ENCODE assay signal across 15 cellular contexts in the genomic region with DNA sequence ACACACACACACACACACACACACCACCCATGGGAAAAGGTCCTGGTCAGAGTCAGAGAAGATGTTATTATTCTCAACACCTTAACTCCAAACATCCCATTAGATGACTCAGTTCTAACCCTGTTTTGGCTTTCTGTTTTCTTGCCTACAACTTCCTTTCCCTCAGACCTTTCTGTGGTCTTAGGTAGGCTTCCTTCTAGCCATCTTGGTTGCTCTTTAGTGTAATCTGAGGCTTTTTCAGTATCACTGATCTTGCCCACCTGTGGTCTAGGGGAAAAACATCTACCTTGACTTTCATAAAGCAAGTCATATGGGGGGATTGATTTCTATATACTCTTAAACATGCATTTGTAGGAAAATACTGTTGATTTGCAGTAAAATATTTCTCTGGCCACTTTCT. TPM values are rescaled to one million over a fixed set of nuclear protein-coding genes. Genes with fewer than 3 reads are reported as not detected.
DNase-seq lines count a peak whose midpoint lies in the region; ATAC-seq and TF ChIP-seq lines count a peak whose summit lies in the region.
"Had no signal": no experiment of that assay in that cellular context is flagged by ENCODE, and none has a peak within 500 bp of the region (broad histone marks: within the 10 kb centered on the region; RNA-seq: fewer than 3 reads in every experiment).

No MANE protein-coding gene starts in this region.

- DNase-seq in GM20000 (ENCODE audit: low spot score): peak; percentile 7
- peak; percentile 5 for DNase-seq in M059J (ENCODE audit: low read depth)
- DNase-seq in NCI-H510A (lab: John Stamatoyannopoulos, UW): no peak
- no peak for DNase-seq in stimulated activated naive CD4-positive, alpha-beta T cell (lab: John Stamatoyannopoulos, UW)
- no peak for DNase-seq in activated gamma-delta T cell treated with Interleukin-2 at 50 U/mL for 16 hours
- no peak for DNase-seq in COLO668 (lab: John Stamatoyannopoulos, UW; ENCODE audit: unreplicated experiment)
- DNase-seq: activated CD8-positive, alpha-beta memory T cell treated with anti-CD3 and anti-CD28 coated beads, Interleukin-2, amount 50 U/mL, for 48 hours; erythroblast; GM23248; mesendoderm; NCI-H2029; stimulated activated CD4-positive, alpha-beta T cell treated with anti-CD3 and anti-CD28 coated beads, Interleukin-2, amount 100 ng/mL, for 48 hours had no signal

- TF ChIP-seq CTCF in GM20000 (IDR thresholded peaks at IDR 0.05; ENCODE audit: extremely low read depth, missing control alignments): no peak

- ATAC-seq in GM18520 (IDR thresholded peaks at IDR 0.05; ENCODE audit: unreplicated experiment) (peak; percentile 52), HG02943 (IDR thresholded peaks at IDR 0.05; ENCODE audit: low read depth, unreplicated experiment) (peak; percentile 63)
- ATAC-seq: Panc1 had no signal

RNA-seq across cellular contexts. Expression of a gene that starts 56.9 kb away (rescaled TPM):
- 21.9 and 31.2 TPM in 2 replicates for total RNA-seq in M059J (2014; rRNA removed; shearing (Covaris generic))

RNA-seq across cellular contexts. Expression of a gene that starts 57.2 kb away (rescaled TPM):
- 148 and 193 TPM in 2 replicates for total RNA-seq in M059J (2014; rRNA removed; shearing (Covaris generic))

Comparison
In these comparisons a context has a peak if more than half of its experiments do, and no peak if none do; other contexts are left out.
1. DNase-seq: peak in GM20000 (single experiment) and M059J (single experiment); none in NCI-H510A (single experiment), stimulated activated naive CD4-positive, alpha-beta T cell (0 of 6), activated gamma-delta T cell treated with Interleukin-2 at 50 U/mL for 16 hours (single experiment) and COLO668 (single experiment).